14 cellular contexts compared by ENCODE assay signal in the genomic region with DNA sequence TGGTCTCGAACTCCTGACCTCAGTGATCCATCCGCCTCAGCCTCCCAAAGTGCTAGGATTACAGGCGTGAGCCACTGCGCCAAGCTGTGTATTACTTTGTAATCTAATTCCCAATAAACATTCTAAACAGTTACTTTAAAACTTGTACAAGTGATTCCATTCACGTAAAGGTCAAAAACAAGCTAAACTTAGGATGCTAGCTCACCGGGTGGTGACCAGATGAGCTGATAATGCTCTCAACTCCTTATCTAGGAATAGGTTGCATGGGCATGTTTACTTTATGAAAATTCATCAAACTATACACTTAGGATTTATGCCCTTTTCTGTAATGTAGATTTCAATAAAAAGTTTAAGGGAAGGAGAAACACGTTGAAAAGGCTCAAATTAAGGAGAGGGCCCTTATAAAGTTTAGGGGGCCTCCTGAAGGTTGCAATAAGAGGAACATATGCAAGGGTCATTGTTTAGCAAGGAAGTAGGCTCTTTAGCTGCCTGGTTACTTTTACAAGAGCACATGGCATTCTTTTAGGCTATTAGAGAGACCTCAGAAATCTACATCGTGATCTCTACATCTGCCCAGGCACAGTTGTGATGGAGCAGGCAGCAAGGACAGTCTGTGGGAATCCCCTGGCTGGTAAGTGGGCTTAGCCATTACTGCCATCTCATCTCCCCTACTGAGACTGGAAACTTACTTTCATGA. TPM values are rescaled to one million over a fixed set of nuclear protein-coding genes. Genes with fewer than 3 reads are reported as not detected.
DNase-seq lines count a peak whose midpoint lies in the region; ATAC-seq and TF ChIP-seq lines count a peak whose summit lies in the region.
"Had no signal": no experiment of that assay in that cellular context is flagged by ENCODE, and none has a peak within 500 bp of the region (broad histone marks: within the 10 kb centered on the region; RNA-seq: fewer than 3 reads in every experiment).

No MANE protein-coding gene starts in this region.

- no peak overlapping the region for H3K4me3 ChIP-seq in fibroblast of villous mesenchyme (ENCODE audit: low read depth, low read length)
- H3K4me3 ChIP-seq in endodermal cell (ENCODE audit: low read length) = no peak overlapping the region
- H3K4me3 ChIP-seq: tibial nerve had no signal

- peak overlapping the region; percentile 10 to 33 for H3K27ac Mint-ChIP-seq in natural killer cell treated with Interleukin-12 subunit alpha and Interleukin-12 subunit beta and Interleukin-15 and Interleukin-18, amount 100 ng/mL, for 72 hours
- H3K27ac Mint-ChIP-seq in natural killer cell (no peak overlapping the region), T-helper 17 cell (peak overlapping the region; percentile 82), endodermal cell (no peak overlapping the region)

- no peak overlapping the region for H3K9ac ChIP-seq in endodermal cell (ENCODE audit: extremely low read depth, low read length, poor library complexity, severe bottlenecking)

- peaks cover 16% of the 10 kb centered on the region for H3K36me3 Mint-ChIP-seq in natural killer cell treated with Interleukin-12 subunit alpha and Interleukin-12 subunit beta and Interleukin-15 and Interleukin-18, amount 100 ng/mL, for 72 hours
- H3K36me3 Mint-ChIP-seq in natural killer cell = no peaks in the 10 kb centered on the region
- no peaks in the 10 kb centered on the region for H3K36me3 Mint-ChIP-seq in T-helper 17 cell (ENCODE audit: low read depth)
- H3K36me3 Mint-ChIP-seq in endodermal cell (ENCODE audit: low read depth) = peaks cover 30% of the 10 kb centered on the region

- WGBS in endodermal cell (ENCODE audit: insufficient coverage in 1 of 2, insufficient read length in 1 of 2), 2 experiments = 92 to 93% methylated on average over 5 to 8 of the region's 8 CpGs

- no peak overlapping the region for H3K27ac ChIP-seq in endodermal cell (ENCODE audit: low read depth, low read length)
- H3K27ac ChIP-seq: tibial nerve had no signal

- H3K4me1 ChIP-seq in endodermal cell (ENCODE audit: control insufficient read depth, insufficient read depth, low read length) = peaks cover 7% of the 10 kb centered on the region

- H3K27me3 ChIP-seq in endodermal cell (ENCODE audit: control insufficient read depth, insufficient read depth, low read length, poor library complexity, severe bottlenecking) = no peaks in the 10 kb centered on the region
- H3K27me3 ChIP-seq: tibial nerve had no signal

- DNase-seq in natural killer cell treated with Interleukin-12 subunit alpha and Interleukin-12 subunit beta and Interleukin-15 and Interleukin-18, amount 100 ng/mL, for 72 hours (ENCODE audit: low spot score) = no peak
- DNase-seq in natural killer cell (no peak), T-helper 17 cell (no peak), fibroblast of villous mesenchyme (ENCODE audit: low read depth) (peak; percentile 64), NCI-H1092 treated with DMSO at 0.1 percent for 48 hours (lab: John Stamatoyannopoulos, UW) (no peak), endodermal cell (no peak)
- DNase-seq: EL, left cardiac atrium, NCI-H1436, NCI-H526 treated with DMSO at 0.1 percent for 48 hours, RPMI8226 had no signal

- TF ChIP-seq CTCF in natural killer cell (IDR thresholded peaks at IDR 0.05) (no peak), fibroblast of villous mesenchyme (IDR thresholded peaks at IDR 0.05; ENCODE audit: insufficient read depth, low read depth, low read length) (no peak), endodermal cell (conservative IDR thresholded peaks at IDR 0.05) (no peak)

- H3K4me1 Mint-ChIP-seq in natural killer cell treated with Interleukin-12 subunit alpha and Interleukin-12 subunit beta and Interleukin-15 and Interleukin-18, amount 100 ng/mL, for 72 hours (ENCODE audit: low read depth in 2 of 2) = peaks cover 36 to 39% of the 10 kb centered on the region in 2 donors
- H3K4me1 Mint-ChIP-seq in natural killer cell = peaks cover 14 to 24% of the 10 kb centered on the region in 2 donors
- H3K4me1 Mint-ChIP-seq in T-helper 17 cell = peaks cover 38% of the 10 kb centered on the region
- H3K4me1 Mint-ChIP-seq in endodermal cell = peaks cover 20% of the 10 kb centered on the region

- peaks cover 65% of the 10 kb centered on the region for H3K36me3 ChIP-seq in endodermal cell (ENCODE audit: control insufficient read depth, insufficient read depth, low read length)

- ATAC-seq in natural killer cell treated with Interleukin-12 subunit alpha and Interleukin-12 subunit beta and Interleukin-15 and Interleukin-18, amount 100 ng/mL, for 72 hours = peak in 1 of 2 donors; percentile 61
- ATAC-seq in natural killer cell = no peak
- no peak for ATAC-seq in T-helper 17 cell
- no peak for ATAC-seq in HG03378 (IDR thresholded peaks at IDR 0.05; ENCODE audit: unreplicated experiment)
- no peak for ATAC-seq in GM19452 (IDR thresholded peaks at IDR 0.05; ENCODE audit: unreplicated experiment)
- ATAC-seq: left cardiac atrium had no signal

- H3K27me3 Mint-ChIP-seq in natural killer cell treated with Interleukin-12 subunit alpha and Interleukin-12 subunit beta and Interleukin-15 and Interleukin-18, amount 100 ng/mL, for 72 hours = no peaks in the 10 kb centered on the region
- H3K27me3 Mint-ChIP-seq in natural killer cell (ENCODE audit: low read depth in 2 of 2) = no peaks in the 10 kb centered on the region
- H3K27me3 Mint-ChIP-seq in T-helper 17 cell = no peaks in the 10 kb centered on the region
- no peaks in the 10 kb centered on the region for H3K27me3 Mint-ChIP-seq in endodermal cell (ENCODE audit: insufficient read depth)

- H3K4me3 Mint-ChIP-seq in natural killer cell treated with Interleukin-12 subunit alpha and Interleukin-12 subunit beta and Interleukin-15 and Interleukin-18, amount 100 ng/mL, for 72 hours = no peak overlapping the region
- no peak overlapping the region for H3K4me3 Mint-ChIP-seq in natural killer cell
- peak overlapping the region; percentile 49 for H3K4me3 Mint-ChIP-seq in T-helper 17 cell
- H3K4me3 Mint-ChIP-seq in endodermal cell = no peak overlapping the region

- H3K9me3 Mint-ChIP-seq in natural killer cell treated with Interleukin-12 subunit alpha and Interleukin-12 subunit beta and Interleukin-15 and Interleukin-18, amount 100 ng/mL, for 72 hours = no peaks in the 10 kb centered on the region
- H3K9me3 Mint-ChIP-seq in natural killer cell (no peaks in the 10 kb centered on the region), endodermal cell (no peaks in the 10 kb centered on the region)

- H3K9me3 ChIP-seq in T-helper 17 cell (ENCODE audit: control insufficient read depth, low read length, poor library complexity, severe bottlenecking) = no peaks in the 10 kb centered on the region
- H3K9me3 ChIP-seq in endodermal cell (ENCODE audit: control insufficient read depth, low read length) = peaks cover 7% of the 10 kb centered on the region
- H3K9me3 ChIP-seq: tibial nerve had no signal

- intact Hi-C loops in natural killer cell (cut with micrococcal nuclease) = no loop called here

RNA-seq across cellular contexts. Expression of a gene that starts 13.3 kb away (rescaled TPM):
- total RNA-seq in natural killer cell treated with Interleukin-12 subunit alpha and Interleukin-12 subunit beta and Interleukin-15 and Interleukin-18, amount 100 ng/mL, for 72 hours = 10 to 100 TPM; 41.5 to 47.6 TPM
- 10 to 100 TPM; 11.2 to 24.3 (median 19.4) TPM for total RNA-seq in natural killer cell
- total RNA-seq in T-helper 17 cell = 10 to 100 TPM; 59.0 to 75.5 TPM
- 37.4 and 40.2 TPM in 2 replicates for total RNA-seq in fibroblast of villous mesenchyme
- total RNA-seq in endodermal cell = 10 to 100 TPM; 17.6 to 24.3 TPM
- 18.3 TPM for polyA plus RNA-seq in endodermal cell (2013, experiment 1 of 2)
- polyA plus RNA-seq in endodermal cell (2013, experiment 2 of 2) = 21.8 TPM

Comparison
In these comparisons a context has a peak if more than half of its experiments do, and no peak if none do; other contexts are left out.
1. H3K27ac Mint-ChIP-seq: peak in natural killer cell treated with Interleukin-12 subunit alpha and Interleukin-12 subunit beta and Interleukin-15 and Interleukin-18, amount 100 ng/mL, for 72 hours (2 of 2) and T-helper 17 cell (single experiment); none in natural killer cell (0 of 2) and endodermal cell (single experiment).